Comparison of ENCODE assay signal across 13 cellular contexts in the genomic region with DNA sequence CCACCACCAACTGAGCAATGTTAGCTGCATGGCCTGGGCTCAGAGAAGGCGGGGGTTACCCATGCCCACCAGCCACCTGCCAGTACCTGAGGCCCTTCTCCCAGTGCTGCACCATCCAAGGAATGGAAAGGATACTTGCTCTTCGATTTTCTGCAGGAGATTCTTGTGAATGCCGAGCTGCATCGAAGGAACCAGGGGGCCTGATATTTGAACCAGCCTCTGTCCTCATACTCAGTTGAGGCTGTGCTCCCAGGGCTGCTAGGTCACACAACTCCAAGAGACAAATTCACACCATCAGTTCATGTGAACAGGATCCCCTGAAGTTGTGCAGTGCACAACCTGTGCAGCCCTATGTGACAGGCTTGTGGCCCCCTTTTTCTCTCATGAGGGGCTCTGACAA. TPM values are rescaled to one million over a fixed set of nuclear protein-coding genes. Genes with fewer than 3 reads are reported as not detected.
"Had no signal": no experiment of that assay in that cellular context is flagged by ENCODE, and none has a peak within 500 bp of the region (broad histone marks: within the 10 kb centered on the region; RNA-seq: fewer than 3 reads in every experiment).

No MANE protein-coding gene starts in this region.

- H3K36me3 Mint-ChIP-seq: WTC11 had no signal

- H3K27ac Mint-ChIP-seq: activated T-helper 2 cell treated with anti-CD3 and anti-CD28 coated beads, Interferon-gamma antibody, Interleukin-2, Interleukin-4, amounts not matched to agents 10 μg/mL and 5 μg/mL and 100 μg/mL, durations not matched to agents 14 hours and 24 hours and 36 hours; nephron progenitor cell; WTC11 had no signal

- H3K27ac ChIP-seq: cardiac muscle cell, prostate gland, SJCRH30 had no signal

- H3K4me3 ChIP-seq: cardiac muscle cell, prostate gland, SJCRH30, smooth muscle cell had no signal

- H3K36me3 ChIP-seq: cardiac muscle cell, prostate gland, SJCRH30 had no signal

- DNase-seq: activated CD4-positive, alpha-beta T cell treated with anti-CD3 and anti-CD28 coated beads, Interleukin-2, amount 50 U/mL, for 4 hours; activated naive CD4-positive, alpha-beta T cell treated with anti-CD3 and anti-CD28 coated beads, Interleukin-2, amount 50 U/mL, for 16 hours; nephron progenitor cell; occipital lobe; right cardiac atrium had no signal

- H3K9me3 ChIP-seq: prostate gland, SJCRH30 had no signal

- H3K27me3 ChIP-seq: cardiac muscle cell, SJCRH30 had no signal

- H3K4me1 Mint-ChIP-seq: WTC11 had no signal

- H3K9me3 Mint-ChIP-seq: activated T-helper 2 cell treated with anti-CD3 and anti-CD28 coated beads, Interferon-gamma antibody, Interleukin-2, Interleukin-4, amounts not matched to agents 10 μg/mL and 5 μg/mL and 100 μg/mL, durations not matched to agents 14 hours and 24 hours and 36 hours had no signal

- H3K4me3 Mint-ChIP-seq: nephron progenitor cell, WTC11 had no signal

- H3K4me1 ChIP-seq: prostate gland, SJCRH30 had no signal

RNA-seq across cellular contexts. Expression of gene PLA2G4F, which starts 18.0 kb away (rescaled TPM):
- total RNA-seq: activated T-helper 2 cell treated with anti-CD3 and anti-CD28 coated beads, Interferon-gamma antibody, Interleukin-2, Interleukin-4, amounts not matched to agents 10 μg/mL and 5 μg/mL and 100 μg/mL, durations not matched to agents 14 hours and 24 hours and 36 hours; occipital lobe; SJCRH30; temporal lobe had no signal

RNA-seq across cellular contexts. Expression of gene PLA2G4D, which starts 44.0 kb away (rescaled TPM):
- total RNA-seq: activated T-helper 2 cell treated with anti-CD3 and anti-CD28 coated beads, Interferon-gamma antibody, Interleukin-2, Interleukin-4, amounts not matched to agents 10 μg/mL and 5 μg/mL and 100 μg/mL, durations not matched to agents 14 hours and 24 hours and 36 hours; occipital lobe; right cardiac atrium; SJCRH30; temporal lobe; urinary bladder had no signal
- polyA plus RNA-seq: right cardiac atrium had no signal
